ENCODE assay signal across 12 cellular contexts in genomic region chr7:131529179-131529578, GRCh38.
"Had no signal": no experiment of that assay in that cellular context is flagged by ENCODE, and none has a peak within 500 bp of the region (broad histone marks: within the 10 kb centered on the region; RNA-seq: fewer than 3 reads in every experiment).

No MANE protein-coding gene starts in this region.

- DNase-seq: activated CD4-positive, alpha-beta T cell treated with anti-CD3 and anti-CD28 coated beads, Interleukin-2, amount 10 ng/mL, durations not matched to agents 7 days and 5 days; activated CD8-positive, alpha-beta memory T cell treated with anti-CD3 and anti-CD28 coated beads for 24 hours; activated naive CD4-positive, alpha-beta T cell treated with anti-CD3 and anti-CD28 coated beads for 36 hours; cortex of kidney; esophagus squamous epithelium; foreskin fibroblast; stomach had no signal

- H3K9me3 ChIP-seq: esophagus squamous epithelium, ovary, stomach had no signal

- H3K36me3 ChIP-seq: cardiac muscle cell, esophagus squamous epithelium, ovary, stomach had no signal

- H3K9me3 Mint-ChIP-seq: activated CD4-positive, alpha-beta T cell treated with anti-CD3 and anti-CD28 coated beads, Interleukin-2, amount 10 ng/mL, durations not matched to agents 7 days and 5 days; activated naive CD4-positive, alpha-beta T cell treated with anti-CD3 and anti-CD28 coated beads for 36 hours; memory B cell; neural crest cell had no signal

- H3K27ac ChIP-seq: cardiac muscle cell, esophagus squamous epithelium, ovary had no signal

- H3K4me3 ChIP-seq: cardiac muscle cell, esophagus squamous epithelium, ovary, skin epidermis, stomach had no signal

- H3K27ac Mint-ChIP-seq: activated CD4-positive, alpha-beta T cell treated with anti-CD3 and anti-CD28 coated beads, Interleukin-2, amount 10 ng/mL, durations not matched to agents 7 days and 5 days; activated naive CD4-positive, alpha-beta T cell treated with anti-CD3 and anti-CD28 coated beads for 36 hours; memory B cell had no signal

- H3K27me3 ChIP-seq: cardiac muscle cell, esophagus squamous epithelium, ovary, stomach had no signal

- H3K36me3 Mint-ChIP-seq: memory B cell had no signal

- H3K27me3 Mint-ChIP-seq: memory B cell had no signal

- H3K4me3 Mint-ChIP-seq: activated CD4-positive, alpha-beta T cell treated with anti-CD3 and anti-CD28 coated beads, Interleukin-2, amount 10 ng/mL, durations not matched to agents 7 days and 5 days; activated naive CD4-positive, alpha-beta T cell treated with anti-CD3 and anti-CD28 coated beads for 36 hours; memory B cell; neural crest cell had no signal

- H3K4me1 ChIP-seq: esophagus squamous epithelium had no signal
